Comparison of ENCODE assay signal across 1 cellular context in genomic region chr17:47099987-47100711, GRCh38.
TF ChIP-seq lines count a peak whose summit lies in the region.

No MANE protein-coding gene starts in this region.

TF ChIP-seq in K562, 482 proteins besides CTCF, POLR2A, EP300 and RAD21 (continued from another document and continues in another):
- TF ChIP-seq GMEB1 (CRISPR knock-in tag; IDR thresholded peaks at IDR 0.05) (no peak), CLOCK (CRISPR knock-in tag; IDR thresholded peaks at IDR 0.05; ENCODE audit: borderline replicate concordance) (no peak), C11orf30 (IDR thresholded peaks at IDR 0.05; ENCODE audit: low read depth) (no peak), ILF3 (IDR thresholded peaks at IDR 0.05; ENCODE audit: borderline replicate concordance) (no peak), ZNF318 (IDR thresholded peaks at IDR 0.05; ENCODE audit: borderline replicate concordance in 1 of 2, low read depth in 1 of 2) (no peak), ZNF695 (CRISPR knock-in tag; IDR thresholded peaks at IDR 0.05) (no peak), ZFP30 (CRISPR knock-in tag; IDR thresholded peaks at IDR 0.05; ENCODE audit: borderline replicate concordance) (no peak), ATF2 (CRISPR knock-in tag; IDR thresholded peaks at IDR 0.05) (no peak), CREB1 (IDR thresholded peaks at IDR 0.05) (no peak), CREB1 (CRISPR knock-in tag; IDR thresholded peaks at IDR 0.05) (no peak), MCM3 (IDR thresholded peaks at IDR 0.05) (no peak), IRF2 (CRISPR knock-in tag; IDR thresholded peaks at IDR 0.05) (no peak), NKRF (IDR thresholded peaks at IDR 0.05; ENCODE audit: borderline replicate concordance) (no peak), POLR2AphosphoS2 (IDR thresholded peaks at IDR 0.05; ENCODE audit: low read length) (no peak), CBFB (CRISPR knock-in tag; IDR thresholded peaks at IDR 0.05) (no peak), DACH1 (IDR thresholded peaks at IDR 0.05; ENCODE audit: partially characterized antibody) (no peak), ZNF143 (CRISPR knock-in tag; IDR thresholded peaks at IDR 0.05) (no peak), SIN3B (IDR thresholded peaks at IDR 0.05; ENCODE audit: low read depth) (0 out of 2 replicates have a peak, but pooled peaks have one; percentile 37), HDGF (IDR thresholded peaks at IDR 0.05) (no peak), ARID4B (CRISPR knock-in tag; IDR thresholded peaks at IDR 0.05) (no peak), CHD4 (IDR thresholded peaks at IDR 0.05; ENCODE audit: insufficient read depth, insufficient replicate concordance, low read depth, low read length, poor library complexity, severe bottlenecking) (no peak), SRSF9 (IDR thresholded peaks at IDR 0.05; ENCODE audit: borderline replicate concordance, low read depth, low read length) (no peak), ETV1 (tag; conservative IDR thresholded peaks at IDR 0.05; ENCODE audit: low read depth) (no peak), HBP1 (CRISPR knock-in tag; IDR thresholded peaks at IDR 0.05) (no peak), SP1 (CRISPR knock-in tag; IDR thresholded peaks at IDR 0.05) (peak; percentile 57; the same call in 1 of the 2 replicates), RUNX1 (IDR thresholded peaks at IDR 0.05; ENCODE audit: low read depth) (no peak), HNRNPK (IDR thresholded peaks at IDR 0.05; ENCODE audit: low read depth, low read length, poor library complexity, severe bottlenecking) (no peak), ZNF253 (CRISPR knock-in tag; conservative IDR thresholded peaks at IDR 0.05) (no peak), HCFC1 (IDR thresholded peaks at IDR 0.05; ENCODE audit: low read depth, low read length) (0 out of 2 replicates have a peak, but pooled peaks have one; percentile 12), ZNF717 (CRISPR knock-in tag; IDR thresholded peaks at IDR 0.05) (no peak)
